Comparison of ENCODE assay signal across 34 cellular contexts in genomic region chr14:80839743-80840142, GRCh38.
"Had no signal": no experiment of that assay in that cellular context is flagged by ENCODE, and none has a peak within 500 bp of the region (broad histone marks: within the 10 kb centered on the region; RNA-seq: fewer than 3 reads in every experiment).

No MANE protein-coding gene starts in this region.

- H3K4me2 ChIP-seq: KMS-11 had no signal

- H3K36me3 ChIP-seq: MG63 had no signal

- H3K27me3 ChIP-seq: MG63 had no signal

- H3K27ac ChIP-seq: KMS-11 had no signal

- DNase-seq: Karpas-422, Kasumi-1, KG1, MG63, MM.1S, MV-4-11, NCI-H1048, NCI-H1092, NCI-H1092 treated with DMSO at 0.1 percent for 48 hours, NCI-H1105, NCI-H1105 treated with DMSO at 0.1 percent for 48 hours, NCI-H1417, NCI-H1417 treated with DMSO at 0.1 percent for 48 hours, NCI-H1436, NCI-H1436 treated with DMSO at 0.1 percent for 48 hours, NCI-H146, NCI-H1694, NCI-H1694 treated with DMSO at 0.1 percent for 48 hours, NCI-H187, NCI-H187 treated with DMSO at 0.1 percent for 48 hours, NCI-H1930, NCI-H2029, NCI-H2029 treated with DMSO at 0.1 percent for 48 hours, NCI-H2081, NCI-H2081 treated with DMSO at 0.1 percent for 48 hours, NCI-H2107, NCI-H2171, NCI-H2171 treated with DMSO at 0.1 percent for 48 hours, NCI-H2227 treated with DMSO at 0.1 percent for 48 hours, NCI-H226, NCI-H345, NCI-H446, NCI-H446 treated with DMSO at 0.1 percent for 48 hours had no signal

- H3K4me3 ChIP-seq: MG63 had no signal

- H3K9me3 ChIP-seq: MG63 had no signal
